8 cellular contexts compared by ENCODE assay signal in the genomic region with DNA sequence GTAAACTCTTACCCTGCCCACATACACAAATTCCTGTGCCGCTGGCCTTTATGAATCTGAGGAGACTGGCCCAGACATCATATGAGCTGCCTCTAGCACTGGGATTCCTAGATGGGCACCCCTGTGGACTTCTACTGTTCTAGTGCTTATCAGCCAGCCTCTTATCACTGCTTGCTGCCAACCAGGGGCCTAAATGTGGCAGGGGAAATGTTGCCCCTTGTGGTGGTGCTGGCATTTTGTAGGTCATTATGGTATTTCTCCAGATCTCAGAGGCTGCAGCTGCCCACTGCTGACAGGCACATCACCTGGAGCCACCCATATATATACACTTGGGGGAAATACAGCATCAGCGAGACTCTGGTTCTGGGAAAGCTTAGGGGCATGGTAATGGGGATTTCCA. TPM values are rescaled to one million over a fixed set of nuclear protein-coding genes. Genes with fewer than 3 reads are reported as not detected.
DNase-seq lines count a peak whose midpoint lies in the region; ATAC-seq and TF ChIP-seq lines count a peak whose summit lies in the region.

No MANE protein-coding gene starts in this region.

- 51 to 75% methylated on average over 2 of the region's 2 CpGs for WGBS in esophagus squamous epithelium, 2 donors

- no peak overlapping the region for H3K4me3 ChIP-seq in esophagus squamous epithelium

- TF ChIP-seq POLR2A in esophagus squamous epithelium (IDR thresholded peaks at IDR 0.05), result no peak

- no peaks in the 10 kb centered on the region for H3K9me3 ChIP-seq in esophagus squamous epithelium

- TF ChIP-seq CTCF in endothelial cell (IDR thresholded peaks at IDR 0.05; ENCODE audit: unreplicated experiment) (peak; percentile 24), esophagus squamous epithelium (IDR thresholded peaks at IDR 0.05) (peak in 1 of 6 experiments; percentile 12)

- H3K36me3 ChIP-seq in esophagus squamous epithelium, result peaks cover 0 to 17% (median 0%) of the 10 kb centered on the region in 3 donors

- H3K36me3 Mint-ChIP-seq in activated T-cell treated with anti-CD3 and anti-CD28 coated beads, Interleukin-2, amount 50 U/mL, for 4 hours (ENCODE audit: insufficient read depth), result peaks cover 7% of the 10 kb centered on the region
- no peaks in the 10 kb centered on the region for H3K36me3 Mint-ChIP-seq in endothelial cell (ENCODE audit: low read depth, unreplicated experiment)
- H3K36me3 Mint-ChIP-seq in T-helper 2 cell treated with Interferon-gamma antibody and Interleukin-4, amounts not matched to agents 5 μg/mL and 100 μg/mL, for 36 hours (ENCODE audit: low read depth), result peaks cover 14% of the 10 kb centered on the region

- peaks cover 0 to 14% (median 7%) of the 10 kb centered on the region in 3 donors for H3K4me1 ChIP-seq in esophagus squamous epithelium

- no peaks in the 10 kb centered on the region for H3K27me3 ChIP-seq in esophagus squamous epithelium

- no peaks in the 10 kb centered on the region for H3K9me3 Mint-ChIP-seq in activated T-cell treated with anti-CD3 and anti-CD28 coated beads, Interleukin-2, amount 50 U/mL, for 4 hours
- no peaks in the 10 kb centered on the region for H3K9me3 Mint-ChIP-seq in endothelial cell (ENCODE audit: unreplicated experiment)
- H3K9me3 Mint-ChIP-seq in T-helper 2 cell treated with Interferon-gamma antibody and Interleukin-4, amounts not matched to agents 5 μg/mL and 100 μg/mL, for 36 hours, result no peaks in the 10 kb centered on the region

- peaks cover 3% of the 10 kb centered on the region for H3K27me3 Mint-ChIP-seq in activated T-cell treated with anti-CD3 and anti-CD28 coated beads, Interleukin-2, amount 50 U/mL, for 4 hours (ENCODE audit: low read depth)
- peaks cover 3% of the 10 kb centered on the region for H3K27me3 Mint-ChIP-seq in endothelial cell (ENCODE audit: unreplicated experiment)
- peaks cover 1% of the 10 kb centered on the region for H3K27me3 Mint-ChIP-seq in T-helper 2 cell treated with Interferon-gamma antibody and Interleukin-4, amounts not matched to agents 5 μg/mL and 100 μg/mL, for 36 hours (ENCODE audit: low read depth)

- H3K4me3 Mint-ChIP-seq in activated T-cell treated with anti-CD3 and anti-CD28 coated beads, Interleukin-2, amount 50 U/mL, for 4 hours, result no peak overlapping the region
- H3K4me3 Mint-ChIP-seq in endothelial cell (ENCODE audit: unreplicated experiment), result no peak overlapping the region
- H3K4me3 Mint-ChIP-seq in T-helper 2 cell treated with Interferon-gamma antibody and Interleukin-4, amounts not matched to agents 5 μg/mL and 100 μg/mL, for 36 hours, result no peak overlapping the region

- H3K4me1 Mint-ChIP-seq in activated T-cell treated with anti-CD3 and anti-CD28 coated beads, Interleukin-2, amount 50 U/mL, for 4 hours (ENCODE audit: low read depth), result peaks cover 21% of the 10 kb centered on the region
- H3K4me1 Mint-ChIP-seq in endothelial cell (ENCODE audit: unreplicated experiment), result peaks cover 6% of the 10 kb centered on the region
- peaks cover 17% of the 10 kb centered on the region for H3K4me1 Mint-ChIP-seq in T-helper 2 cell treated with Interferon-gamma antibody and Interleukin-4, amounts not matched to agents 5 μg/mL and 100 μg/mL, for 36 hours (ENCODE audit: low read depth)

- DNase-seq in activated T-cell treated with anti-CD3 and anti-CD28 coated beads, Interleukin-2, amount 50 U/mL, for 48 hours, result peak; percentile 25 to 26
- no peak for DNase-seq in activated T-cell treated with anti-CD3 and anti-CD28 coated beads, Interleukin-2, amount 50 U/mL, for 4 hours
- DNase-seq in NCI-H1105 treated with DMSO at 0.1 percent for 48 hours (lab: John Stamatoyannopoulos, UW) (peak; percentile 22), endothelial cell (ENCODE audit: low spot score) (no peak), esophagus squamous epithelium (lab: John Stamatoyannopoulos, UW) (no peak)
- peak; percentile 18 for DNase-seq in stimulated activated naive CD8-positive, alpha-beta T cell treated with anti-CD3 and anti-CD28 coated beads, Interleukin-15, Interleukin-2, amounts not matched to agents 100 U/mL and 50 U/mL, for 24 hours
- DNase-seq in T-helper 2 cell treated with Interferon-gamma antibody and Interleukin-4, amounts not matched to agents 5 μg/mL and 100 μg/mL, for 36 hours (ENCODE audit: low spot score), result no peak

- H3K27ac Mint-ChIP-seq in endothelial cell (ENCODE audit: unreplicated experiment), result no peak overlapping the region
- H3K27ac Mint-ChIP-seq in T-helper 2 cell treated with Interferon-gamma antibody and Interleukin-4, amounts not matched to agents 5 μg/mL and 100 μg/mL, for 36 hours, result no peak overlapping the region

- ATAC-seq in activated T-cell treated with anti-CD3 and anti-CD28 coated beads, Interleukin-2, amount 50 U/mL, for 4 hours, result no peak
- ATAC-seq in stimulated activated naive CD8-positive, alpha-beta T cell treated with anti-CD3 and anti-CD28 coated beads, Interleukin-15, Interleukin-2, amounts not matched to agents 100 U/mL and 50 U/mL, for 24 hours, result peak; percentile 46
- no peak for ATAC-seq in GM21737 (IDR thresholded peaks at IDR 0.05; ENCODE audit: unreplicated experiment)

- H3K27ac ChIP-seq in esophagus squamous epithelium, result no peak overlapping the region

- intact Hi-C loops in esophagus squamous epithelium (cut with DNase I), result loop anchor here (10.0 kb wide), 1 partner anchor 137 kb away; a partner anchor contains a TSS

RNA-seq across cellular contexts. Expression of a gene that starts 5.4 kb away (rescaled TPM):
- 10 to 100 TPM in 2 of 3 donors, 1 to 10 TPM in 1; 9.4 to 12.3 (median 11.9) TPM for total RNA-seq in activated T-cell treated with anti-CD3 and anti-CD28 coated beads, Interleukin-2, amount 50 U/mL, for 4 hours
- total RNA-seq in endothelial cell (ENCODE audit: unreplicated experiment) (8.8 TPM), esophagus squamous epithelium (1 to 10 TPM; 2.7 to 9.3 (median 6.3) TPM)

RNA-seq across cellular contexts. Expression of a gene that starts 41.7 kb away (rescaled TPM):
- total RNA-seq in activated T-cell treated with anti-CD3 and anti-CD28 coated beads, Interleukin-2, amount 50 U/mL, for 4 hours, result under 1 TPM in 1 of 3 donors, not detected in 2; 0.23 TPM
- total RNA-seq in endothelial cell (ENCODE audit: unreplicated experiment), result 4.2 TPM
- total RNA-seq in esophagus squamous epithelium, result 100 to 1,000 TPM; 150 to 202 (median 191) TPM

Comparison
In these comparisons a context has a peak if more than half of its experiments do, and no peak if none do; other contexts are left out.
1. DNase-seq: peak in activated T-cell treated with anti-CD3 and anti-CD28 coated beads, Interleukin-2, amount 50 U/mL, for 48 hours (2 of 2), NCI-H1105 treated with DMSO at 0.1 percent for 48 hours (single experiment) and stimulated activated naive CD8-positive, alpha-beta T cell treated with anti-CD3 and anti-CD28 coated beads, Interleukin-15, Interleukin-2, amounts not matched to agents 100 U/mL and 50 U/mL, for 24 hours (single experiment); none in activated T-cell treated with anti-CD3 and anti-CD28 coated beads, Interleukin-2, amount 50 U/mL, for 4 hours (single experiment), endothelial cell (single experiment), esophagus squamous epithelium (single experiment) and T-helper 2 cell treated with Interferon-gamma antibody and Interleukin-4, amounts not matched to agents 5 μg/mL and 100 μg/mL, for 36 hours (single experiment).
2. RNA of a gene that starts 41.7 kb away (total RNA-seq): 150 to 202 TPM in esophagus squamous epithelium; 4.2 TPM in endothelial cell (single experiment) and 0.23 TPM in activated T-cell treated with anti-CD3 and anti-CD28 coated beads, Interleukin-2, amount 50 U/mL, for 4 hours; every median in the first group is over 10 times any median in the second.